ENCODE assay signal across 8 cellular contexts in genomic region chr12:106903241-106903950, GRCh38. TPM values are rescaled to one million over a fixed set of nuclear protein-coding genes. Genes with fewer than 3 reads are reported as not detected.
DNase-seq lines count a peak whose midpoint lies in the region; ATAC-seq and TF ChIP-seq lines count a peak whose summit lies in the region.

No MANE protein-coding gene starts in this region.

- no peaks in the 10 kb centered on the region for H3K9me3 ChIP-seq in right cardiac atrium (ENCODE audit: control insufficient read depth, low read length)
- H3K9me3 ChIP-seq in vagina, result no peaks in the 10 kb centered on the region

- no peak for TF ChIP-seq POLR2A in vagina (IDR thresholded peaks at IDR 0.05)

- H3K4me1 Mint-ChIP-seq in activated naive CD8-positive, alpha-beta T cell treated with anti-CD3 and anti-CD28 coated beads, Interleukin-2, amount 50 U/mL, for 24 hours, result peaks cover 6% of the 10 kb centered on the region

- peak overlapping the region; percentile 69 for H3K4me3 ChIP-seq in right cardiac atrium (ENCODE audit: low read length)
- peak overlapping the region; percentile 27 to 36 for H3K4me3 ChIP-seq in vagina

- H3K27ac ChIP-seq in right cardiac atrium (ENCODE audit: low read length), result no peak overlapping the region
- no peak overlapping the region for H3K27ac ChIP-seq in vagina

- H3K9me3 Mint-ChIP-seq in activated naive CD8-positive, alpha-beta T cell treated with anti-CD3 and anti-CD28 coated beads, Interleukin-2, amount 50 U/mL, for 24 hours, result no peaks in the 10 kb centered on the region

- DNase-seq in GM19238 (ENCODE audit: insufficient read length, low spot score), result peak; percentile 61
- peak; percentile 54 for DNase-seq in SW480 (ENCODE audit: low spot score)
- peak; percentile 79 for DNase-seq in activated naive CD8-positive, alpha-beta T cell treated with anti-CD3 and anti-CD28 coated beads, Interleukin-2, amount 50 U/mL, for 24 hours
- peak; percentile 80 to 91 (median 90) for DNase-seq in right cardiac atrium
- DNase-seq in sciatic nerve (ENCODE audit: low spot score), result peak; percentile 84
- DNase-seq in vagina (ENCODE audit: extremely low spot score in 2 of 2), result no peak
- DNase-seq in NCI-H1105 (lab: John Stamatoyannopoulos, UW), result no peak

- intact Hi-C loops in right cardiac atrium (cut with DNase I) (no loop called here), sciatic nerve (cut with DNase I) (no loop called here), vagina (cut with DNase I) (no loop called here)

- no peaks in the 10 kb centered on the region for H3K36me3 Mint-ChIP-seq in activated naive CD8-positive, alpha-beta T cell treated with anti-CD3 and anti-CD28 coated beads, Interleukin-2, amount 50 U/mL, for 24 hours (ENCODE audit: low read depth)

- H3K27me3 ChIP-seq in right cardiac atrium (ENCODE audit: control insufficient read depth, insufficient read depth), result no peaks in the 10 kb centered on the region
- no peaks in the 10 kb centered on the region for H3K27me3 ChIP-seq in vagina

- peaks cover 60% of the 10 kb centered on the region for H3K27me3 Mint-ChIP-seq in activated naive CD8-positive, alpha-beta T cell treated with anti-CD3 and anti-CD28 coated beads, Interleukin-2, amount 50 U/mL, for 24 hours

- ATAC-seq in HG03432 (IDR thresholded peaks at IDR 0.05; ENCODE audit: unreplicated experiment), result peak; percentile 67
- ATAC-seq in activated naive CD8-positive, alpha-beta T cell treated with anti-CD3 and anti-CD28 coated beads, Interleukin-2, amount 50 U/mL, for 24 hours, result peak; percentile 94
- peak; percentile 96 to 98 for ATAC-seq in right cardiac atrium
- peak; percentile 96 for ATAC-seq in sciatic nerve

- no peak overlapping the region for H3K27ac Mint-ChIP-seq in activated naive CD8-positive, alpha-beta T cell treated with anti-CD3 and anti-CD28 coated beads, Interleukin-2, amount 50 U/mL, for 24 hours

- TF ChIP-seq CTCF in vagina (IDR thresholded peaks at IDR 0.05), result no peak

- H3K4me3 Mint-ChIP-seq in activated naive CD8-positive, alpha-beta T cell treated with anti-CD3 and anti-CD28 coated beads, Interleukin-2, amount 50 U/mL, for 24 hours, result peak overlapping the region; percentile 52

- H3K4me1 ChIP-seq in right cardiac atrium (ENCODE audit: control insufficient read depth, insufficient read depth, low read length) (no peaks in the 10 kb centered on the region), vagina (peaks cover 10% of the 10 kb centered on the region)

- H3K36me3 ChIP-seq in vagina, result no peaks in the 10 kb centered on the region

- WGBS in right cardiac atrium, result 5% methylated on average over 28 of the region's 28 CpGs

RNA-seq across cellular contexts. Expression of gene TMEM263, which starts 52.3 kb away (rescaled TPM):
- total RNA-seq in right cardiac atrium (10 to 100 TPM; 55.4 to 69.9 (median 63.6) TPM), sciatic nerve (44.0 TPM), vagina (19.6 TPM)
- polyA plus RNA-seq in right cardiac atrium, result 25.1 TPM

Comparison
In these comparisons a context has a peak if more than half of its experiments do, and no peak if none do; other contexts are left out.
1. DNase-seq: peak in GM19238 (single experiment), SW480 (single experiment), activated naive CD8-positive, alpha-beta T cell treated with anti-CD3 and anti-CD28 coated beads, Interleukin-2, amount 50 U/mL, for 24 hours (single experiment), right cardiac atrium (3 of 3) and sciatic nerve (single experiment); none in vagina (0 of 2) and NCI-H1105 (single experiment).
2. Peak in every context shown above with its lines, with median percentiles within 50 percentile points of each other: ATAC-seq.